ENCODE assay signal across 22 cellular contexts in genomic region chr6:27562027-27562410, GRCh38.
A peak's percentile ranks its signal among the peaks of the same experiment; 100 is the strongest.
DNase-seq lines count a peak whose midpoint lies in the region; ATAC-seq, FAIRE-seq and TF ChIP-seq lines count a peak whose summit lies in the region.
"Had no signal": no experiment of that assay in that cellular context is flagged by ENCODE, and none has a peak within 500 bp of the region (broad histone marks: within the 10 kb centered on the region; RNA-seq: fewer than 3 reads in every experiment).

No MANE protein-coding gene starts in this region.

- 11% methylated on average over 8 of the region's 11 CpGs for WGBS in HUES64
- WGBS in K562 (ENCODE audit: insufficient coverage, low coverage, missing lambda C conversion rate), result 49% methylated on average over 11 of the region's 11 CpGs

- H3K9ac ChIP-seq in HUES64 (ENCODE audit: low read depth, low read length) (0 out of 2 replicates have a peak overlapping the region, but pooled peaks have one; percentile 2), K562 (ENCODE audit: insufficient read depth in 1 of 2, low read depth in 2 of 2, low read length in 2 of 2) (no peak overlapping the region), keratinocyte (ENCODE audit: control insufficient read depth, extremely low read depth, insufficient read depth, low read length) (no peak overlapping the region)

- TF ChIP-seq EP300 in K562 (IDR thresholded peaks at IDR 0.05; ENCODE audit: low read length), result no peak

- H3K4me1 ChIP-seq in HUES64 (ENCODE audit: insufficient read depth, low read length), result no peaks in the 10 kb centered on the region
- peaks cover 2 to 13% of the 10 kb centered on the region in 2 experiments; a peak in 2 of 5 replicates for H3K4me1 ChIP-seq in K562 (replicated peaks in 1 of 2; ENCODE audit: control insufficient read depth in 2 of 2, insufficient read depth in 2 of 2, low read length in 2 of 2)
- H3K4me1 ChIP-seq in keratinocyte (ENCODE audit: control insufficient read depth, extremely low read depth, insufficient read depth, low read length), result peaks cover 6% of the 10 kb centered on the region
- no peaks in the 10 kb centered on the region for H3K4me1 ChIP-seq in vagina
- H3K4me1 ChIP-seq: lower lobe of right lung had no signal

- POLR2A ChIA-PET in K562 (lab: Yijun Ruan, JAX), result interaction anchor here (0.6 to 3.7 kb wide), 2 partner anchors 8 to 248 kb away, joined by 3 to 24 read pairs; a partner anchor contains a TSS

- H3K79me2 ChIP-seq in K562 (ENCODE audit: control insufficient read depth, insufficient read depth, low read length), result no peaks in the 10 kb centered on the region
- no peaks in the 10 kb centered on the region for H3K79me2 ChIP-seq in keratinocyte (ENCODE audit: control insufficient read depth, insufficient read depth, low read length)

- no peaks in the 10 kb centered on the region for H3K9me1 ChIP-seq in K562 (ENCODE audit: control insufficient read depth, insufficient read depth, low read length)
- no peaks in the 10 kb centered on the region for H3K9me1 ChIP-seq in keratinocyte (ENCODE audit: control insufficient read depth, extremely low read depth, insufficient read depth, low read length)

- BruUV-seq in K562 (replicated peaks; lab: Mats Ljungman, UMichigan), result no TSS peak

- intact Hi-C loops in K562 (cut with micrococcal nuclease), result no loop called here
- intact Hi-C loops in vagina (cut with DNase I), result no loop called here

- H2AFZ ChIP-seq in K562 (ENCODE audit: low read depth, low read length) (0 out of 2 replicates have a peak overlapping the region, but pooled peaks have one; percentile 29), keratinocyte (ENCODE audit: control insufficient read depth, low read length) (no peak overlapping the region)

- ATAC-seq in K562 (no peak), GM18861 (IDR thresholded peaks at IDR 0.05; ENCODE audit: unreplicated experiment) (no peak)
- ATAC-seq: lower lobe of right lung had no signal

- TF ChIP-seq POLR2A in K562 (conservative IDR thresholded peaks at IDR 0.05), result no peak
- no peak for TF ChIP-seq POLR2A in vagina (IDR thresholded peaks at IDR 0.05)

- TF ChIP-seq RAD21 in K562 (CRISPR knock-in tag; conservative IDR thresholded peaks at IDR 0.05 in 1 of 2, IDR thresholded peaks at IDR 0.05 in 1 of 2), result no peak

- CTCF ChIA-PET in K562 (lab: Yijun Ruan, JAX; ENCODE audit: low intra/inter-chr PET ratio), result no interaction called here

- peaks cover 84% of the 10 kb centered on the region for H3K27me3 ChIP-seq in HUES64 (ENCODE audit: insufficient read depth, low read length)
- H3K27me3 ChIP-seq in K562 (ENCODE audit: control insufficient read depth in 2 of 2, insufficient read depth in 2 of 2, low read length in 2 of 2), result no peaks in the 10 kb centered on the region
- peaks cover 32% of the 10 kb centered on the region for H3K27me3 ChIP-seq in keratinocyte (ENCODE audit: control insufficient read depth, extremely low read depth, insufficient read depth, low read length)
- no peaks in the 10 kb centered on the region for H3K27me3 ChIP-seq in vagina

- dilution Hi-C loops in keratinocyte (cut with MboI; ENCODE audit: extremely low pct_ligation_motif_present, low sequenced_read_pairs), result no loop called here

- H3K4me3 ChIP-seq in HUES64 (ENCODE audit: low read length), result peak overlapping the region; percentile 65
- peak overlapping the region; percentile 7; the same call in 1 of the 2 replicates for H3K4me3 ChIP-seq in K562
- H3K4me3 ChIP-seq in keratinocyte (ENCODE audit: control insufficient read depth in 2 of 3, extremely low read depth in 1 of 3, insufficient read depth in 2 of 3, low read depth in 1 of 3, low read length in 3 of 3), result peak overlapping the region; percentile 2 to 32 (median 29)
- H3K4me3 ChIP-seq in vagina, result no peak overlapping the region
- H3K4me3 ChIP-seq: lower lobe of right lung, skin epidermis had no signal

- H4K20me1 ChIP-seq in K562 (replicated peaks; ENCODE audit: control insufficient read depth, insufficient read depth, low read length) (no peaks in the 10 kb centered on the region), keratinocyte (ENCODE audit: control insufficient read depth, extremely low read depth, insufficient read depth, low read length) (no peaks in the 10 kb centered on the region)

- TF ChIP-seq CTCF in K562 (IDR thresholded peaks at IDR 0.05 in 2 of 3, conservative IDR thresholded peaks at IDR 0.05 in 1 of 3; ENCODE audit: insufficient read depth in 2 of 3, low read depth in 1 of 3, low read length in 3 of 3), result no peak
- no peak for TF ChIP-seq CTCF in keratinocyte (optimal IDR thresholded peaks at IDR 0.05 in 1 of 3, IDR thresholded peaks at IDR 0.05 in 1 of 3, conservative IDR thresholded peaks at IDR 0.05 in 1 of 3; ENCODE audit: extremely low read depth in 1 of 3, insufficient read depth in 2 of 3, low read length in 3 of 3)
- TF ChIP-seq CTCF in vagina (IDR thresholded peaks at IDR 0.05), result no peak

- in situ Hi-C loops in K562 (cut with MboI), result no loop called here

- FAIRE-seq in K562 (lab: Jason Lieb, UNC), result peak; percentile 71
- peak; percentile 9 for FAIRE-seq in keratinocyte (lab: Jason Lieb, UNC)
- FAIRE-seq: GM12892 had no signal

- no peaks in the 10 kb centered on the region for H3K36me3 ChIP-seq in HUES64 (ENCODE audit: insufficient read depth, low read length)
- no peaks in the 10 kb centered on the region for H3K36me3 ChIP-seq in K562 (ENCODE audit: control insufficient read depth, insufficient read depth, low read length)
- no peaks in the 10 kb centered on the region for H3K36me3 ChIP-seq in keratinocyte (ENCODE audit: control insufficient read depth in 2 of 2, extremely low read depth in 1 of 2, insufficient read depth in 2 of 2, low read length in 2 of 2)
- H3K36me3 ChIP-seq in vagina, result no peaks in the 10 kb centered on the region
- H3K36me3 ChIP-seq: lower lobe of right lung had no signal

- no peak overlapping the region for H3K4me2 ChIP-seq in K562 (ENCODE audit: insufficient read depth, low read length)
- peak overlapping the region; percentile 15 for H3K4me2 ChIP-seq in keratinocyte (ENCODE audit: control insufficient read depth, extremely low read depth, insufficient read depth, low read depth, low read length)

- H3K27ac ChIP-seq in HUES64 (ENCODE audit: low read depth, low read length) (no peak overlapping the region), K562 (ENCODE audit: extremely low read depth, low read depth, low read length) (no peak overlapping the region), keratinocyte (ENCODE audit: control insufficient read depth, insufficient read depth, low read length) (no peak overlapping the region), vagina (no peak overlapping the region)
- H3K27ac ChIP-seq: epithelial cell of prostate, lower lobe of right lung, skin epidermis had no signal

- H3K9me3 ChIP-seq in HUES64 (ENCODE audit: insufficient read depth, low read depth, low read length) (no peaks in the 10 kb centered on the region), K562 (replicated peaks; ENCODE audit: control insufficient read depth, insufficient read depth, low read depth, low read length) (no peaks in the 10 kb centered on the region; the same call in 1 of the 2 replicates), keratinocyte (ENCODE audit: control insufficient read depth, low read depth, low read length) (no peaks in the 10 kb centered on the region), vagina (no peaks in the 10 kb centered on the region)
- H3K9me3 ChIP-seq: Caco-2, lower lobe of right lung had no signal

- DNase-seq in ELR (ENCODE audit: low read depth) (peak; percentile 36), K562 (ENCODE audit: extremely low read depth in 1 of 4, low spot score in 3 of 4) (peak in 1 of 4 experiments; percentile 61), keratinocyte (ENCODE audit: low read depth, low spot score) (no peak), vagina (ENCODE audit: extremely low spot score in 2 of 2) (no peak)
- no peak for DNase-seq in stimulated activated CD4-positive, alpha-beta T cell treated with anti-CD3 and anti-CD28 coated beads, Interleukin-15, amount 100 ng/mL, for 24 hours
- DNase-seq in activated CD4-positive, alpha-beta T cell treated with anti-CD3 and anti-CD28 coated beads for 4 hours, result no peak
- DNase-seq: activated naive CD8-positive, alpha-beta T cell treated with anti-CD3 and anti-CD28 coated beads, Interleukin-2, amount 10 ng/mL, durations not matched to agents 7 days and 5 days; Caco-2; GDM1; immature natural killer cell; lower lobe of right lung; naive B cell; NCI-H1694; NCI-H345; posterior cingulate gyrus; SHP77; stimulated activated CD4-positive, alpha-beta T cell treated with anti-CD3 and anti-CD28 coated beads, Interleukin-4, amount 100 ng/mL, for 1 hour had no signal

TF ChIP-seq in K562, 482 proteins besides CTCF, POLR2A, EP300 and RAD21 (continues in another document):
- TF ChIP-seq POLR2H (tag; IDR thresholded peaks at IDR 0.05; ENCODE audit: low read depth) (peak; percentile 71; the same call in 1 of the 2 replicates), CBX1 (IDR thresholded peaks at IDR 0.05; ENCODE audit: low read depth) (no peak), CREM (IDR thresholded peaks at IDR 0.05; ENCODE audit: low read depth) (no peak), ASH1L (IDR thresholded peaks at IDR 0.05; ENCODE audit: borderline replicate concordance, low read depth, partially characterized antibody) (no peak), GATAD2A (IDR thresholded peaks at IDR 0.05) (no peak), SUPT5H (IDR thresholded peaks at IDR 0.05) (no peak), JUN (IDR thresholded peaks at IDR 0.05; ENCODE audit: borderline replicate concordance, low read depth, low read length) (no peak), JUN (CRISPR knock-in tag; IDR thresholded peaks at IDR 0.05; ENCODE audit: borderline replicate concordance) (no peak), ZNF3 (CRISPR knock-in tag; IDR thresholded peaks at IDR 0.05) (no peak), SMAD2 (IDR thresholded peaks at IDR 0.05; ENCODE audit: low read depth, low read length) (no peak), CEBPB (tag; IDR thresholded peaks at IDR 0.05) (peak; percentile 47)
- TF ChIP-seq, protein P1, sequence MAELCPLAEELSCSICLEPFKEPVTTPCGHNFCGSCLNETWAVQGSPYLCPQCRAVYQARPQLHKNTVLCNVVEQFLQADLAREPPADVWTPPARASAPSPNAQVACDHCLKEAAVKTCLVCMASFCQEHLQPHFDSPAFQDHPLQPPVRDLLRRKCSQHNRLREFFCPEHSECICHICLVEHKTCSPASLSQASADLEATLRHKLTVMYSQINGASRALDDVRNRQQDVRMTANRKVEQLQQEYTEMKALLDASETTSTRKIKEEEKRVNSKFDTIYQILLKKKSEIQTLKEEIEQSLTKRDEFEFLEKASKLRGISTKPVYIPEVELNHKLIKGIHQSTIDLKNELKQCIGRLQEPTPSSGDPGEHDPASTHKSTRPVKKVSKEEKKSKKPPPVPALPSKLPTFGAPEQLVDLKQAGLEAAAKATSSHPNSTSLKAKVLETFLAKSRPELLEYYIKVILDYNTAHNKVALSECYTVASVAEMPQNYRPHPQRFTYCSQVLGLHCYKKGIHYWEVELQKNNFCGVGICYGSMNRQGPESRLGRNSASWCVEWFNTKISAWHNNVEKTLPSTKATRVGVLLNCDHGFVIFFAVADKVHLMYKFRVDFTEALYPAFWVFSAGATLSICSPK (IDR thresholded peaks at IDR 0.05; ENCODE audit: borderline replicate concordance), result no peak

Comparison
In these comparisons a context has a peak if more than half of its experiments do, and no peak if none do; other contexts are left out.
1. H3K4me3 ChIP-seq: peak in HUES64 (single experiment), K562 (single experiment) and keratinocyte (3 of 3); none in vagina (0 of 2).